Comparison of ENCODE assay signal across 9 cellular contexts in genomic region chr1:198657550-198658064, GRCh38. TPM values are rescaled to one million over a fixed set of nuclear protein-coding genes. Genes with fewer than 3 reads are reported as not detected.
DNase-seq lines count a peak whose midpoint lies in the region; ATAC-seq and TF ChIP-seq lines count a peak whose summit lies in the region.
"Had no signal": no experiment of that assay in that cellular context is flagged by ENCODE, and none has a peak within 500 bp of the region (broad histone marks: within the 10 kb centered on the region; RNA-seq: fewer than 3 reads in every experiment).

No MANE protein-coding gene starts in this region.

- no peaks in the 10 kb centered on the region for H3K27me3 ChIP-seq in foreskin keratinocyte
- H3K27me3 ChIP-seq: pancreas had no signal

- H3K27me3 Mint-ChIP-seq in T-helper 2 cell treated with Interferon-gamma antibody and Interleukin-4, amounts not matched to agents 5 μg/mL and 100 μg/mL, for 36 hours (ENCODE audit: low read depth), result no peaks in the 10 kb centered on the region

- no peak for TF ChIP-seq CTCF in AG09319 (IDR thresholded peaks at IDR 0.05; ENCODE audit: low read depth, low read length)
- TF ChIP-seq CTCF in foreskin keratinocyte (conservative IDR thresholded peaks at IDR 0.05), result no peak

- H3K4me1 ChIP-seq in foreskin keratinocyte, result peaks cover 5% of the 10 kb centered on the region
- H3K4me1 ChIP-seq: pancreas had no signal

- ATAC-seq in GM19043 (IDR thresholded peaks at IDR 0.05; ENCODE audit: low read depth, unreplicated experiment) (peak; percentile 37), HG03520 (IDR thresholded peaks at IDR 0.05; ENCODE audit: unreplicated experiment) (peak; percentile 40), foreskin keratinocyte (peak; percentile 31)

- H3K27ac ChIP-seq in foreskin keratinocyte, result no peak overlapping the region

- peaks cover 39% of the 10 kb centered on the region for H3K36me3 Mint-ChIP-seq in T-helper 2 cell treated with Interferon-gamma antibody and Interleukin-4, amounts not matched to agents 5 μg/mL and 100 μg/mL, for 36 hours (ENCODE audit: low read depth)

- H3K4me3 Mint-ChIP-seq in T-helper 2 cell treated with Interferon-gamma antibody and Interleukin-4, amounts not matched to agents 5 μg/mL and 100 μg/mL, for 36 hours, result peak overlapping the region; percentile 84

- peaks cover 59% of the 10 kb centered on the region for H3K4me1 Mint-ChIP-seq in T-helper 2 cell treated with Interferon-gamma antibody and Interleukin-4, amounts not matched to agents 5 μg/mL and 100 μg/mL, for 36 hours (ENCODE audit: low read depth)

- H3K27ac Mint-ChIP-seq in T-helper 2 cell treated with Interferon-gamma antibody and Interleukin-4, amounts not matched to agents 5 μg/mL and 100 μg/mL, for 36 hours, result peak overlapping the region; percentile 91

- no peaks in the 10 kb centered on the region for H3K9me3 Mint-ChIP-seq in T-helper 2 cell treated with Interferon-gamma antibody and Interleukin-4, amounts not matched to agents 5 μg/mL and 100 μg/mL, for 36 hours

- DNase-seq in AG09319 (ENCODE audit: extremely low read depth, low read depth) (peak; percentile 91), foreskin keratinocyte (peak; percentile 77 to 85), NCI-H345 treated with DMSO at 0.1 percent for 48 hours (lab: John Stamatoyannopoulos, UW; ENCODE audit: unreplicated experiment) (no peak), DMS53 (lab: John Stamatoyannopoulos, UW) (no peak), DMS 273 treated with DMSO at 0.1 percent for 48 hours (lab: John Stamatoyannopoulos, UW) (no peak)
- DNase-seq in T-helper 2 cell treated with Interferon-gamma antibody and Interleukin-4, amounts not matched to agents 5 μg/mL and 100 μg/mL, for 36 hours (ENCODE audit: low spot score), result no peak
- DNase-seq: pancreas had no signal

RNA-seq across cellular contexts. Expression of gene PTPRC, which starts 18.8 kb away (rescaled TPM):
- not detected in 2 replicates for total RNA-seq in foreskin keratinocyte
- polyA plus RNA-seq in foreskin keratinocyte, result not detected in 2 replicates

Comparison
In these comparisons a context has a peak if more than half of its experiments do, and no peak if none do; other contexts are left out.
1. DNase-seq: peak in AG09319 (single experiment) and foreskin keratinocyte (2 of 2); none in T-helper 2 cell treated with Interferon-gamma antibody and Interleukin-4, amounts not matched to agents 5 μg/mL and 100 μg/mL, for 36 hours (single experiment), NCI-H345 treated with DMSO at 0.1 percent for 48 hours (single experiment), DMS53 (single experiment) and DMS 273 treated with DMSO at 0.1 percent for 48 hours (single experiment).
2. Peak in every context shown above with its lines, with median percentiles within 50 percentile points of each other: ATAC-seq.